13 cellular contexts compared by ENCODE assay signal in genomic region chr10:110388682-110389052, GRCh38.
A peak's percentile ranks its signal among the peaks of the same experiment; 100 is the strongest.
DNase-seq lines count a peak whose midpoint lies in the region; ATAC-seq, FAIRE-seq and TF ChIP-seq lines count a peak whose summit lies in the region.
"Had no signal": no experiment of that assay in that cellular context is flagged by ENCODE, and none has a peak within 500 bp of the region (broad histone marks: within the 10 kb centered on the region; RNA-seq: fewer than 3 reads in every experiment).

No MANE protein-coding gene starts in this region.

- peak; percentile 37 for FAIRE-seq in K562 (lab: Jason Lieb, UNC)
- FAIRE-seq: frontal cortex, keratinocyte had no signal

- H3K4me3 Mint-ChIP-seq in nephron progenitor cell = no peak overlapping the region

- H3K4me3 ChIP-seq in GM12875 (ENCODE audit: low read depth, low read length) (no peak overlapping the region), Loucy (ENCODE audit: low read length, poor library complexity, severe bottlenecking) (no peak overlapping the region), K562 (no peak overlapping the region)

- no peaks in the 10 kb centered on the region for H3F3A ChIP-seq in Loucy (ENCODE audit: low read depth)

- in situ Hi-C loops in K562 (cut with MboI) = no loop called here

- TF ChIP-seq EP300 in K562 (IDR thresholded peaks at IDR 0.05; ENCODE audit: low read length) = no peak

- DNase-seq in K562 (ENCODE audit: extremely low read depth in 1 of 4, low spot score in 3 of 4) (peak; percentile 23 to 46 (median 31)), nephron progenitor cell (no peak), HCEC 1CT (no peak), DMS114 treated with DMSO at 0.1 percent for 48 hours (lab: John Stamatoyannopoulos, UW; ENCODE audit: unreplicated experiment) (no peak)
- DNase-seq in stimulated activated naive CD4-positive, alpha-beta T cell treated with Interleukin-2 at 50 U/mL for 16 hours (lab: John Stamatoyannopoulos, UW) = no peak
- DNase-seq: COR-L47, NCI-H2171 treated with DMSO at 0.1 percent for 48 hours had no signal

- H3K4me2 ChIP-seq in Loucy (ENCODE audit: low read depth, low read length, poor library complexity, severe bottlenecking) = no peak overlapping the region
- H3K4me2 ChIP-seq in K562 (ENCODE audit: insufficient read depth, low read length) = peak overlapping the region; percentile 14; the same call in 1 of the 2 replicates

- peak overlapping the region; percentile 38; the same call in 1 of the 2 replicates for H2AFZ ChIP-seq in Loucy (ENCODE audit: low read length)
- peak overlapping the region; percentile 38; the same call in 1 of the 2 replicates for H2AFZ ChIP-seq in K562 (ENCODE audit: low read depth, low read length)

- peaks cover 8% of the 10 kb centered on the region for H3K9me3 Mint-ChIP-seq in nephron progenitor cell

- no peak overlapping the region for H3K9ac ChIP-seq in Loucy (ENCODE audit: low read depth, low read length, poor library complexity, severe bottlenecking)
- no peak overlapping the region for H3K9ac ChIP-seq in K562 (ENCODE audit: insufficient read depth in 1 of 2, low read depth in 2 of 2, low read length in 2 of 2)

- H3K9me3 ChIP-seq in Loucy (ENCODE audit: insufficient read depth, low read depth, low read length) (no peaks in the 10 kb centered on the region), K562 (replicated peaks; ENCODE audit: control insufficient read depth, insufficient read depth, low read depth, low read length) (no peaks in the 10 kb centered on the region)
- H3K9me3 ChIP-seq: neutrophil had no signal

- CTCF ChIA-PET in K562 (lab: Yijun Ruan, JAX; ENCODE audit: low intra/inter-chr PET ratio) = interaction anchor here (1.3 kb wide), 1 partner anchor 148 kb away, joined by 3 read pairs; no protein-coding TSS in a partner anchor

- H3K36me3 ChIP-seq in Loucy (ENCODE audit: insufficient read depth, low read length) (no peaks in the 10 kb centered on the region), K562 (ENCODE audit: control insufficient read depth, insufficient read depth, low read length) (no peaks in the 10 kb centered on the region)
- H3K36me3 ChIP-seq: neutrophil had no signal

- no peaks in the 10 kb centered on the region for H3K36me3 Mint-ChIP-seq in nephron progenitor cell (ENCODE audit: low read depth)

- no peaks in the 10 kb centered on the region for H4K20me1 ChIP-seq in Loucy (ENCODE audit: insufficient read depth, low read length, poor library complexity, severe bottlenecking)
- no peaks in the 10 kb centered on the region for H4K20me1 ChIP-seq in K562 (replicated peaks; ENCODE audit: control insufficient read depth, insufficient read depth, low read length)

- H3K9me1 ChIP-seq in K562 (ENCODE audit: control insufficient read depth, insufficient read depth, low read length) = no peaks in the 10 kb centered on the region

- TF ChIP-seq CTCF in GM12875 (IDR thresholded peaks at IDR 0.05; ENCODE audit: borderline replicate concordance, insufficient read depth, low read depth, low read length) (0 out of 2 replicates have a peak, but pooled peaks have one; percentile 9), Loucy (conservative IDR thresholded peaks at IDR 0.05; ENCODE audit: low read length) (no peak), K562 (IDR thresholded peaks at IDR 0.05 in 2 of 3, conservative IDR thresholded peaks at IDR 0.05 in 1 of 3; ENCODE audit: insufficient read depth in 2 of 3, low read depth in 1 of 3, low read length in 3 of 3) (peak; percentile 39 to 62 (median 55)), nephron progenitor cell (IDR thresholded peaks at IDR 0.05) (no peak)

- intact Hi-C loops in K562 (cut with micrococcal nuclease) = loop anchor here (5.0 kb wide), 1 partner anchor 109 kb away; the partner anchor contains the start of gene DUSP5

- peak; percentile 30 to 62; a peak in 3 of 4 replicates for TF ChIP-seq RAD21 in K562 (CRISPR knock-in tag; conservative IDR thresholded peaks at IDR 0.05 in 1 of 2, IDR thresholded peaks at IDR 0.05 in 1 of 2)

- H3K27ac ChIP-seq in K562 (ENCODE audit: extremely low read depth, low read depth, low read length) = no peak overlapping the region
- H3K27ac ChIP-seq: neutrophil had no signal

- H3K79me2 ChIP-seq in Loucy (ENCODE audit: insufficient read depth, low read length) (no peaks in the 10 kb centered on the region), K562 (ENCODE audit: control insufficient read depth, insufficient read depth, low read length) (no peaks in the 10 kb centered on the region)

- peaks cover 3% of the 10 kb centered on the region for H3K27me3 Mint-ChIP-seq in nephron progenitor cell (ENCODE audit: low read depth, poor library complexity)

- BruUV-seq in K562 (replicated peaks; lab: Mats Ljungman, UMichigan) = no TSS peak

- peak; percentile 91 for ATAC-seq in K562
- ATAC-seq in GM18868 (IDR thresholded peaks at IDR 0.05; ENCODE audit: unreplicated experiment) = no peak

- H3K27ac Mint-ChIP-seq in nephron progenitor cell = peak overlapping the region; percentile 92

- 4% methylated on average over 7 of the region's 7 CpGs for WGBS in K562 (ENCODE audit: insufficient coverage, low coverage, missing lambda C conversion rate)

- H3K4me1 Mint-ChIP-seq in nephron progenitor cell = peaks cover 59% of the 10 kb centered on the region

- POLR2A ChIA-PET in K562 (lab: Yijun Ruan, JAX) = no interaction called here

- peaks cover 16% of the 10 kb centered on the region for H3K4me1 ChIP-seq in Loucy (ENCODE audit: insufficient read depth, low read length, poor library complexity, severe bottlenecking)
- peaks cover 0 to 11% of the 10 kb centered on the region in 2 experiments; a peak in 2 of 5 replicates for H3K4me1 ChIP-seq in K562 (replicated peaks in 1 of 2; ENCODE audit: control insufficient read depth in 2 of 2, insufficient read depth in 2 of 2, low read length in 2 of 2)

- H3K27me3 ChIP-seq in Loucy (ENCODE audit: insufficient read depth, low read length, poor library complexity, severe bottlenecking) (no peaks in the 10 kb centered on the region), K562 (ENCODE audit: control insufficient read depth in 2 of 2, insufficient read depth in 2 of 2, low read length in 2 of 2) (peaks cover 2 to 26% of the 10 kb centered on the region in 2 experiments; a peak in 2 of 5 replicates)
- H3K27me3 ChIP-seq: neutrophil had no signal

- TF ChIP-seq POLR2A in K562 (conservative IDR thresholded peaks at IDR 0.05) = no peak

- no peaks in the 10 kb centered on the region for H3K9me2 ChIP-seq in Loucy (replicated peaks; ENCODE audit: low read depth, low read length)

TF ChIP-seq in K562, 482 proteins besides CTCF, POLR2A, EP300 and RAD21:
- TF ChIP-seq ATF2 (CRISPR knock-in tag; IDR thresholded peaks at IDR 0.05) (no peak), ZNF766 (CRISPR knock-in tag; conservative IDR thresholded peaks at IDR 0.05) (peak; percentile 85), SRSF7 (optimal IDR thresholded peaks at IDR 0.05; ENCODE audit: low read depth, low read length) (no peak), ZNF76 (CRISPR knock-in tag; IDR thresholded peaks at IDR 0.05; ENCODE audit: borderline replicate concordance) (no peak)
TF ChIP-seq in K562: peak in this region for 1.

Comparison
In these comparisons a context has a peak if more than half of its experiments do, and no peak if none do; other contexts are left out.
1. CTCF ChIP-seq: peak in GM12875 (single experiment) and K562 (3 of 3); none in Loucy (single experiment) and nephron progenitor cell (single experiment).
2. DNase-seq: peak in K562 (4 of 4); none in nephron progenitor cell (single experiment), HCEC 1CT (single experiment), stimulated activated naive CD4-positive, alpha-beta T cell treated with Interleukin-2 at 50 U/mL for 16 hours (single experiment) and DMS114 treated with DMSO at 0.1 percent for 48 hours (single experiment).